Comparison of ENCODE assay signal across 9 cellular contexts in the genomic region with DNA sequence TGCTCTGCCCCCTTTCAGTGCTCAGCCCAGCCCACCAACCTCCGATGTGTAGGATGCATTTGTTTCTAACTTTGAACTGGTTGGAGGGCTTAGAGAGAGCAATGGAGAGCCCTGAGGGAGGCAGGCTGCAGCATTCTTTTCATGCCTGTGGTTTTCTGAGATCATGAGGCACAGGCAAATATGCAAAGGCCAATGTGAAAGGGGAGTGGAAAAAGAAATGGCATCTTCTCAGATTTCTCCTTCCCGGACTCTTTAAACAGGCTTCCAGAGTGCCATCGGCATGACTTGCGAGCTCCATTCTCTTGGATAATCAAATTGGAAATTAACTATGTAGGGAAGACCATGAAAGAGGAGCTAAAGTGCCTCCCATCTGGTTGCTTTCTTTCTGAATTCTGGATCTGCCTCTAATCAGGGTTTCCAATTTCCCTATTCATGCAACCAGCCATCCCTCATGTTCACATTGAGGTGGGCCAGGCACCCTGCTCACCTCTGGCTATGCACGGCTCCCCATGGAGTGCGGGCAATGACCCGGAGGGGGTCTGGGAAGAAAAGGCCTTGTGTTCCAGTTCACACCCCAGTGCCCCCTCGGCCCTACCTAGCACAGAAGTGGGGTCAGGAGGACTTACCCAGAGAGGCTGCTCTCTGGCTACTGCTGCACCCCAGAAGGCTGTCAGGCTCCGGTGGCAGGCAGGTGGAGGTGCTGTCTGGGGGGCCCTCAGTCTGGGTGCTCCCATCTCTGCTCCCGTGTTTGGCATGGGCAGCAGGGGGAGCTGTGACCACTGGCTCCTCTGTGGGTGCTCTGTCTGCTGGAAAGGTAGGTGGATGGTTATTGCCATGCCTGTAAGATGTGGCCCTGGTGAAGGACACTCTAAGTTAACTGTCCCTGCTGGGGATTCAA.
DNase-seq lines count a peak whose midpoint lies in the region; ATAC-seq and TF ChIP-seq lines count a peak whose summit lies in the region.
"Had no signal": no experiment of that assay in that cellular context is flagged by ENCODE, and none has a peak within 500 bp of the region (broad histone marks: within the 10 kb centered on the region; RNA-seq: fewer than 3 reads in every experiment).

No MANE protein-coding gene starts in this region.

- H3K4me3 ChIP-seq in astrocyte of the cerebellum (ENCODE audit: low read depth, low read length) = no peak overlapping the region

- ATAC-seq in HG02798 (IDR thresholded peaks at IDR 0.05; ENCODE audit: poor library complexity, unreplicated experiment) = no peak

- in situ Hi-C loops in astrocyte of the cerebellum (cut with HindIII; ENCODE audit: low sequenced_read_pairs) = no loop called here

- TF ChIP-seq CTCF in astrocyte of the cerebellum (IDR thresholded peaks at IDR 0.05; ENCODE audit: low read depth, low read length, missing control alignments) = peak; percentile 49

- DNase-seq in EL = peak; percentile 99
- peak; percentile 78 for DNase-seq in HuH-7.5 (ENCODE audit: low spot score)
- peak; percentile 96 for DNase-seq in astrocyte of the cerebellum (ENCODE audit: low read depth)
- DNase-seq in iris pigment epithelial cell (ENCODE audit: low read depth) = peak; percentile 96
- peak; percentile 95 for DNase-seq in stromal cell of bone marrow (ENCODE audit: low read depth)
- no peak for DNase-seq in DMS114 treated with DMSO at 0.1 percent for 48 hours (lab: John Stamatoyannopoulos, UW; ENCODE audit: unreplicated experiment)
- no peak for DNase-seq in stimulated activated CD4-positive, alpha-beta T cell treated with anti-CD3 and anti-CD28 coated beads, Interleukin-1b, Interleukin-23, amount 100 ng/mL, for 48 hours
- DNase-seq: activated B cell treated with CpG ODN at 0.5 μM for 24 hours had no signal

Comparison
In these comparisons a context has a peak if more than half of its experiments do, and no peak if none do; other contexts are left out.
1. DNase-seq: peak in EL (single experiment), HuH-7.5 (single experiment), astrocyte of the cerebellum (single experiment), iris pigment epithelial cell (single experiment) and stromal cell of bone marrow (single experiment); none in DMS114 treated with DMSO at 0.1 percent for 48 hours (single experiment) and stimulated activated CD4-positive, alpha-beta T cell treated with anti-CD3 and anti-CD28 coated beads, Interleukin-1b, Interleukin-23, amount 100 ng/mL, for 48 hours (single experiment).